ENCODE assay signal across 8 cellular contexts in genomic region chr2:240991378-240992263, GRCh38. TPM values are rescaled to one million over a fixed set of nuclear protein-coding genes. Genes with fewer than 3 reads are reported as not detected.
DNase-seq lines count a peak whose midpoint lies in the region; ATAC-seq and TF ChIP-seq lines count a peak whose summit lies in the region.

No MANE protein-coding gene starts in this region.

- CTCF ChIA-PET in A673 (lab: Charles Lee) (interaction anchor here (0.7 kb wide), 1 partner anchor 73 kb away, joined by 3 read pairs; no protein-coding TSS in a partner anchor), WTC11 (lab: Charles Lee) (interaction anchor here (1.0 to 1.4 kb wide), 2 partner anchors 8 to 140 kb away, joined by 4 to 6 read pairs; no protein-coding TSS in a partner anchor)

- H3K36me3 Mint-ChIP-seq in HFFc6 (ENCODE audit: low read depth) (no peaks in the 10 kb centered on the region), WTC11 (no peaks in the 10 kb centered on the region)

- TF ChIP-seq POLR2A in sigmoid colon (IDR thresholded peaks at IDR 0.05): no peak

- WGBS in sigmoid colon, 2 donors: 39 to 71% methylated on average over 33 of the region's 33 CpGs

- TF ChIP-seq CTCF in A673 (conservative IDR thresholded peaks at IDR 0.05; ENCODE audit: low read depth, low read length) (no peak), HFFc6 (IDR thresholded peaks at IDR 0.05) (no peak), WTC11 (IDR thresholded peaks at IDR 0.05) (no peak), sigmoid colon (IDR thresholded peaks at IDR 0.05) (no peak)

- H3K27ac ChIP-seq in A673 (ENCODE audit: low read depth, low read length, poor library complexity, severe bottlenecking) (no peak overlapping the region), sigmoid colon (peak overlapping the region; percentile 57 to 68 (median 66))

- no peaks in the 10 kb centered on the region for H3K9me3 Mint-ChIP-seq in HFFc6
- H3K9me3 Mint-ChIP-seq in WTC11: no peaks in the 10 kb centered on the region

- no TSS peak for BruUV-seq in A673 (replicated peaks; lab: Mats Ljungman, UMichigan)

- peaks cover 2% of the 10 kb centered on the region; the same call in 1 of the 2 replicates for H3K27me3 Mint-ChIP-seq in HFFc6 (ENCODE audit: insufficient read depth)
- no peaks in the 10 kb centered on the region for H3K27me3 Mint-ChIP-seq in WTC11 (ENCODE audit: low read depth)

- H3K27ac Mint-ChIP-seq in HFFc6 (peak overlapping the region; percentile 80), WTC11 (no peak overlapping the region)

- H3K27me3 ChIP-seq in A673 (replicated peaks; ENCODE audit: insufficient read depth, low read depth, low read length, poor library complexity) (no peaks in the 10 kb centered on the region), sigmoid colon (peaks cover 0 to 5% (median 0%) of the 10 kb centered on the region in 3 donors)

- TF ChIP-seq EP300 in sigmoid colon (IDR thresholded peaks at IDR 0.05): peak in 2 of 4 donors; percentile 46 to 77

- H3K4me1 ChIP-seq in A673 (ENCODE audit: insufficient read depth, low read length, poor library complexity, severe bottlenecking) (peaks cover 14% of the 10 kb centered on the region), sigmoid colon (peaks cover 0 to 17% (median 11%) of the 10 kb centered on the region in 4 donors)

- ATAC-seq in WTC11: peak; percentile 24; the same call in 1 of the 2 replicates
- no peak for ATAC-seq in HG03469 (IDR thresholded peaks at IDR 0.05; ENCODE audit: unreplicated experiment)
- no peak for ATAC-seq in HG02763 (IDR thresholded peaks at IDR 0.05; ENCODE audit: unreplicated experiment)

- POLR2A ChIA-PET in A673 (lab: Charles Lee; ENCODE audit: low non-redundant PET) (interaction anchor here (0.5 to 1.0 kb wide), 2 partner anchors 32 to 939 kb away, joined by 4 to 26 read pairs; no protein-coding TSS in a partner anchor), WTC11 (lab: Charles Lee) (no interaction called here)

- H3K36me3 ChIP-seq in A673 (ENCODE audit: insufficient read depth, low read length, poor library complexity, severe bottlenecking) (no peaks in the 10 kb centered on the region), sigmoid colon (no peaks in the 10 kb centered on the region)

- H3K9me3 ChIP-seq in A673 (ENCODE audit: low read depth, low read length, poor library complexity, severe bottlenecking) (peaks cover 10% of the 10 kb centered on the region), sigmoid colon (peaks cover 0 to 4% (median 2%) of the 10 kb centered on the region in 4 donors)

- H3K4me1 Mint-ChIP-seq in HFFc6 (ENCODE audit: low read depth): peaks cover 20% of the 10 kb centered on the region
- no peaks in the 10 kb centered on the region for H3K4me1 Mint-ChIP-seq in WTC11

- no peak overlapping the region for H3K4me3 ChIP-seq in A673 (ENCODE audit: low read depth, low read length, poor library complexity, severe bottlenecking)
- no peak overlapping the region for H3K4me3 ChIP-seq in sigmoid colon

- H3K4me3 Mint-ChIP-seq in HFFc6: peak overlapping the region; percentile 31
- H3K4me3 Mint-ChIP-seq in WTC11: no peak overlapping the region

- DNase-seq in A673 (ENCODE audit: low spot score) (peak; percentile 51), HFFc6 (peak; percentile 95), WTC11 (ENCODE audit: low spot score) (no peak), cardiac septum (ENCODE audit: low spot score) (peak; percentile 88), sigmoid colon (peak; percentile 96), RPMI8226 (no peak)

- intact Hi-C loops in A673 (cut with micrococcal nuclease; ENCODE audit: unreplicated experiment) (loop anchor here (1.0 kb wide), 1 partner anchor 75 kb away; no protein-coding TSS in a partner anchor), cardiac septum (cut with DNase I) (loop anchor here (2.0 to 5.0 kb wide), 2 partner anchors 77 to 139 kb away; no protein-coding TSS in a partner anchor), sigmoid colon (cut with DNase I) (no loop called here)

TF ChIP-seq in WTC11, 78 proteins besides CTCF, POLR2A, EP300 and RAD21:
- TF ChIP-seq GTF2I (CRISPR knock-in tag; conservative IDR thresholded peaks at IDR 0.05): no peak

RNA-seq across cellular contexts. Expression of gene SNED1, which starts 6.8 kb away (rescaled TPM):
- total RNA-seq in A673 (2021) (3.0 and 5.0 TPM in 2 replicates), WTC11 (2021) (2.5 to 3.2 TPM (median 2.7 TPM) in 3 replicates), cardiac septum (9.7 TPM), sigmoid colon (10 to 100 TPM in 3 of 4 donors, 1 to 10 TPM in 1; 8.3 to 37.1 (median 17.0) TPM)
- total RNA-seq in HFFc6 (2021; fragmentation: NEBNext Ultra II Directional; extraction: Animal tissue kit (Norgen Biotek cat#: 25700)): 1 to 10 TPM; 1.2 to 2.1 (median 1.6) TPM
- 1 to 10 TPM in 2 of 3 donors, under 1 TPM in 1; 0.69 to 6.3 (median 3.0) TPM for polyA plus RNA-seq in sigmoid colon

Comparison
In these comparisons a context has a peak if more than half of its experiments do, and no peak if none do; other contexts are left out.
1. DNase-seq: peak in A673 (single experiment), HFFc6 (single experiment), cardiac septum (single experiment) and sigmoid colon (single experiment); none in WTC11 (single experiment) and RPMI8226 (single experiment).